1 cellular context compared by ENCODE assay signal in genomic region chr19:1383311-1384084, GRCh38.
TF ChIP-seq lines count a peak whose summit lies in the region.

NDUFS7 (plus strand) TSS chr19:1383907; CDS start chr19:1383927, 20 bp downstream.

TF ChIP-seq in HEK293, 187 proteins besides CTCF, POLR2A, EP300 and RAD21 (continued from another document):
- TF ChIP-seq, protein P1, sequence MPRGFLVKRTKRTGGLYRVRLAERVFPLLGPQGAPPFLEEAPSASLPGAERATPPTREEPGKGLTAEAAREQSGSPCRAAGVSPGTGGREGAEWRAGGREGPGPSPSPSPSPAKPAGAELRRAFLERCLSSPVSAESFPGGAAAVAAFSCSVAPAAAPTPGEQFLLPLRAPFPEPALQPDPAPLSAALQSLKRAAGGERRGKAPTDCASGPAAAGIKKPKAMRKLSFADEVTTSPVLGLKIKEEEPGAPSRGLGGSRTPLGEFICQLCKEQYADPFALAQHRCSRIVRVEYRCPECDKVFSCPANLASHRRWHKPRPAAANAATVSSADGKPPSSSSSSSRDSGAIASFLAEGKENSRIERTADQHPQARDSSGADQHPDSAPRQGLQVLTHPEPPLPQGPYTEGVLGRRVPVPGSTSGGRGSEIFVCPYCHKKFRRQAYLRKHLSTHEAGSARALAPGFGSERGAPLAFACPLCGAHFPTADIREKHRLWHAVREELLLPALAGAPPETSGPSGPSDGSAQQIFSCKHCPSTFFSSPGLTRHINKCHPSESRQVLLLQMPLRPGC (tag by site-specific recombination; IDR thresholded peaks at IDR 0.05): peak; percentile 99
- peak; percentile 100 for TF ChIP-seq ZNF324 (tag by site-specific recombination; IDR thresholded peaks at IDR 0.05)
- peak; percentile 91 for TF ChIP-seq IKZF3 (tag by site-specific recombination; IDR thresholded peaks at IDR 0.05)
- peak; percentile 48; the same call in 1 of the 2 replicates for TF ChIP-seq ZNF37A (tag by site-specific recombination; IDR thresholded peaks at IDR 0.05)
- TF ChIP-seq ZNF791 (tag by site-specific recombination; IDR thresholded peaks at IDR 0.05): no peak
- TF ChIP-seq ZFP69B (tag by site-specific recombination; IDR thresholded peaks at IDR 0.05): peak; percentile 97
- no peak for TF ChIP-seq ZNF138 (tag by site-specific recombination; IDR thresholded peaks at IDR 0.05; ENCODE audit: borderline replicate concordance)
- peak; percentile 93 for TF ChIP-seq ZBTB26 (tag by site-specific recombination; optimal IDR thresholded peaks at IDR 0.05)
- no peak for TF ChIP-seq ZNF274 (IDR thresholded peaks at IDR 0.05; ENCODE audit: low read length)
- TF ChIP-seq ZNF274 (tag by site-specific recombination; IDR thresholded peaks at IDR 0.05; ENCODE audit: borderline replicate concordance): no peak
- no peak for TF ChIP-seq ZNF311 (tag by site-specific recombination; IDR thresholded peaks at IDR 0.05; ENCODE audit: borderline replicate concordance)
- TF ChIP-seq SP7 (tag by site-specific recombination; IDR thresholded peaks at IDR 0.05): peak; percentile 99
- TF ChIP-seq PRDM1 (tag by site-specific recombination; IDR thresholded peaks at IDR 0.05): peak; percentile 42; the same call in 1 of the 2 replicates
- TF ChIP-seq ZNF416 (tag by site-specific recombination; IDR thresholded peaks at IDR 0.05): no peak
- TF ChIP-seq ZNF610 (tag by site-specific recombination; IDR thresholded peaks at IDR 0.05; ENCODE audit: borderline replicate concordance): peak; percentile 94
- no peak for TF ChIP-seq ZNF776 (tag by site-specific recombination; IDR thresholded peaks at IDR 0.05; ENCODE audit: borderline replicate concordance)
- TF ChIP-seq ZNF529 (tag by site-specific recombination; IDR thresholded peaks at IDR 0.05; ENCODE audit: insufficient replicate concordance): peak; percentile 59
- TF ChIP-seq ZNF19 (tag by site-specific recombination; IDR thresholded peaks at IDR 0.05; ENCODE audit: low read depth): peak; percentile 62; the same call in 1 of the 2 replicates
- TF ChIP-seq SETDB1 (IDR thresholded peaks at IDR 0.05; ENCODE audit: insufficient read length, low read length): no peak
- peak; percentile 71; the same call in 1 of the 2 replicates for TF ChIP-seq ZNF362 (tag by site-specific recombination; IDR thresholded peaks at IDR 0.05)
- peak; percentile 58; the same call in 1 of the 2 replicates for TF ChIP-seq ZNF23 (tag by site-specific recombination; IDR thresholded peaks at IDR 0.05; ENCODE audit: borderline replicate concordance)
- peak; percentile 56; the same call in 1 of the 2 replicates for TF ChIP-seq ZNF707 (tag by site-specific recombination; IDR thresholded peaks at IDR 0.05)
- TF ChIP-seq ZNF302 (tag by site-specific recombination; IDR thresholded peaks at IDR 0.05; ENCODE audit: low read depth): peak; percentile 89
- peak; percentile 97 for TF ChIP-seq PATZ1 (tag by site-specific recombination; IDR thresholded peaks at IDR 0.05)
- TF ChIP-seq ZSCAN30 (tag by site-specific recombination; IDR thresholded peaks at IDR 0.05): peak; percentile 99
- TF ChIP-seq KLF9 (tag by site-specific recombination; IDR thresholded peaks at IDR 0.05; ENCODE audit: low read depth): peak; percentile 71; the same call in 1 of the 2 replicates
- peak; percentile 71; the same call in 1 of the 2 replicates for TF ChIP-seq MZF1 (tag by site-specific recombination; IDR thresholded peaks at IDR 0.05; ENCODE audit: borderline replicate concordance)
- TF ChIP-seq MYNN (tag by site-specific recombination; IDR thresholded peaks at IDR 0.05; ENCODE audit: borderline replicate concordance): peak; percentile 81; the same call in 1 of the 2 replicates
- peak; percentile 99 for TF ChIP-seq GLI4 (tag by site-specific recombination; IDR thresholded peaks at IDR 0.05)
- TF ChIP-seq, protein P2, sequence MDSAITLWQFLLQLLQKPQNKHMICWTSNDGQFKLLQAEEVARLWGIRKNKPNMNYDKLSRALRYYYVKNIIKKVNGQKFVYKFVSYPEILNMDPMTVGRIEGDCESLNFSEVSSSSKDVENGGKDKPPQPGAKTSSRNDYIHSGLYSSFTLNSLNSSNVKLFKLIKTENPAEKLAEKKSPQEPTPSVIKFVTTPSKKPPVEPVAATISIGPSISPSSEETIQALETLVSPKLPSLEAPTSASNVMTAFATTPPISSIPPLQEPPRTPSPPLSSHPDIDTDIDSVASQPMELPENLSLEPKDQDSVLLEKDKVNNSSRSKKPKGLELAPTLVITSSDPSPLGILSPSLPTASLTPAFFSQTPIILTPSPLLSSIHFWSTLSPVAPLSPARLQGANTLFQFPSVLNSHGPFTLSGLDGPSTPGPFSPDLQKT (IDR thresholded peaks at IDR 0.05; ENCODE audit: borderline replicate concordance, low read depth, low read length): no peak
- peak; percentile 99 for TF ChIP-seq BCL11A (tag by site-specific recombination; IDR thresholded peaks at IDR 0.05; ENCODE audit: low read depth)
- TF ChIP-seq ZSCAN18 (tag by site-specific recombination; IDR thresholded peaks at IDR 0.05): peak; percentile 99
- TF ChIP-seq ZNF341 (tag by site-specific recombination; IDR thresholded peaks at IDR 0.05; ENCODE audit: low read depth): peak; percentile 40; the same call in 1 of the 2 replicates
- TF ChIP-seq ZNF133 (tag by site-specific recombination; IDR thresholded peaks at IDR 0.05): peak; percentile 15; the same call in 1 of the 2 replicates
- peak; percentile 90 for TF ChIP-seq PRDM4 (tag by site-specific recombination; IDR thresholded peaks at IDR 0.05)
- TF ChIP-seq ZNF514 (tag by site-specific recombination; IDR thresholded peaks at IDR 0.05): 0 out of 2 replicates have a peak, but pooled peaks have one; percentile 66
- TF ChIP-seq ZNF423 (tag by site-specific recombination; IDR thresholded peaks at IDR 0.05): no peak; the same call in 1 of the 2 replicates
- peak; percentile 57 for TF ChIP-seq FEZF1 (tag by site-specific recombination; IDR thresholded peaks at IDR 0.05)
- TF ChIP-seq GLI2 (tag by site-specific recombination; IDR thresholded peaks at IDR 0.05; ENCODE audit: borderline replicate concordance, low read depth): peak; percentile 69; the same call in 1 of the 2 replicates
- TF ChIP-seq ZNF704 (tag by site-specific recombination; IDR thresholded peaks at IDR 0.05): peak; percentile 15; the same call in 1 of the 2 replicates
- peak; percentile 72 for TF ChIP-seq GLIS2 (tag by site-specific recombination; IDR thresholded peaks at IDR 0.05)
- peak; percentile 99 for TF ChIP-seq ZNF2 (tag by site-specific recombination; IDR thresholded peaks at IDR 0.05)
- peak; percentile 95 for TF ChIP-seq ZNF394 (tag by site-specific recombination; IDR thresholded peaks at IDR 0.05; ENCODE audit: borderline replicate concordance)
- TF ChIP-seq PBX3 (CRISPR knock-in tag; IDR thresholded peaks at IDR 0.05): peak; percentile 84; the same call in 1 of the 2 replicates
- TF ChIP-seq, protein P3, sequence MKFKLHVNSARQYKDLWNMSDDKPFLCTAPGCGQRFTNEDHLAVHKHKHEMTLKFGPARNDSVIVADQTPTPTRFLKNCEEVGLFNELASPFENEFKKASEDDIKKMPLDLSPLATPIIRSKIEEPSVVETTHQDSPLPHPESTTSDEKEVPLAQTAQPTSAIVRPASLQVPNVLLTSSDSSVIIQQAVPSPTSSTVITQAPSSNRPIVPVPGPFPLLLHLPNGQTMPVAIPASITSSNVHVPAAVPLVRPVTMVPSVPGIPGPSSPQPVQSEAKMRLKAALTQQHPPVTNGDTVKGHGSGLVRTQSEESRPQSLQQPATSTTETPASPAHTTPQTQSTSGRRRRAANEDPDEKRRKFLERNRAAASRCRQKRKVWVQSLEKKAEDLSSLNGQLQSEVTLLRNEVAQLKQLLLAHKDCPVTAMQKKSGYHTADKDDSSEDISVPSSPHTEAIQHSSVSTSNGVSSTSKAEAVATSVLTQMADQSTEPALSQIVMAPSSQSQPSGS (tag by site-specific recombination; IDR thresholded peaks at IDR 0.05; ENCODE audit: low read depth): 0 out of 2 replicates have a peak, but pooled peaks have one; percentile 31
- peak; percentile 68; the same call in 1 of the 2 replicates for TF ChIP-seq ZNF335 (tag by site-specific recombination; conservative IDR thresholded peaks at IDR 0.05)
- TF ChIP-seq ZNF768 (tag by site-specific recombination; IDR thresholded peaks at IDR 0.05): peak; percentile 62; the same call in 1 of the 2 replicates
- TF ChIP-seq ZNF785 (tag by site-specific recombination; IDR thresholded peaks at IDR 0.05): peak; percentile 99
- TF ChIP-seq ZNF426 (tag by site-specific recombination; IDR thresholded peaks at IDR 0.05): no peak; the same call in 1 of the 2 replicates
- TF ChIP-seq ZNF114 (tag by site-specific recombination; IDR thresholded peaks at IDR 0.05): no peak; the same call in 1 of the 2 replicates
- no peak for TF ChIP-seq ZNF157 (tag by site-specific recombination; IDR thresholded peaks at IDR 0.05)
- no peak for TF ChIP-seq ZNF658 (tag by site-specific recombination; IDR thresholded peaks at IDR 0.05)
- peak; percentile 100 for TF ChIP-seq ZNF626 (tag by site-specific recombination; IDR thresholded peaks at IDR 0.05)
- TF ChIP-seq SP3 (tag by site-specific recombination; IDR thresholded peaks at IDR 0.05): peak; percentile 90
